In the genomic region with DNA sequence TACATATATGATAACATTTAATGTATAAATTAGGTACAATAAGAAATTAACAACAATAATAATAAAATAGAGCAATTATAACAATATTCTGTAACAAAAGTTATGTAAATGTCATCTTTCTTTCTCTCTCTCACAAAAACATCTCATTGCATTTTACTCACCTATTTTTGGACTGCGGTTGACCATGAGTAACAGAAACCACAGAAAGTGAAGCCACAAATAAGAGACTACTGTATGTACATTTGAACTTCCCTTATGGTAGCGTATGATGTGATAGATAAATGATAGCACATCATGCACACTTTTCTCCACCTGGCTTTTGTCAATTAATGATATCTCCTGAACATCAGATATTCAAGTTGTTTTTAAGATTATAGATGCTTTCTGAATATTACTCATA, we compare ENCODE assay signal across 10 cellular contexts.
DNase-seq lines count a peak whose midpoint lies in the region; ATAC-seq, FAIRE-seq and TF ChIP-seq lines count a peak whose summit lies in the region.
"Had no signal": no experiment of that assay in that cellular context is flagged by ENCODE, and none has a peak within 500 bp of the region (broad histone marks: within the 10 kb centered on the region; RNA-seq: fewer than 3 reads in every experiment).

No MANE protein-coding gene starts in this region.

- no peak for TF ChIP-seq EP300 in upper lobe of left lung (IDR thresholded peaks at IDR 0.05)

- CTCF ChIA-PET in activated CD8-positive, alpha-beta T cell treated with anti-CD3 and anti-CD28 coated beads for 36 hours (lab: Charles Lee): no interaction called here

- peak; percentile 42 for DNase-seq in GM13977 (ENCODE audit: low spot score)
- peak; percentile 53 for DNase-seq in activated CD8-positive, alpha-beta T cell treated with anti-CD3 and anti-CD28 coated beads for 36 hours
- no peak for DNase-seq in aorta
- no peak for DNase-seq in urothelium cell line (ENCODE audit: low spot score)
- no peak for DNase-seq in H7
- DNase-seq in upper lobe of left lung: no peak
- DNase-seq: occipital lobe had no signal

- H3K36me3 Mint-ChIP-seq in activated CD8-positive, alpha-beta T cell treated with anti-CD3 and anti-CD28 coated beads for 36 hours (ENCODE audit: low read depth): no peaks in the 10 kb centered on the region

- ATAC-seq in GM21381 (IDR thresholded peaks at IDR 0.05; ENCODE audit: unreplicated experiment) (peak; percentile 99), HG03442 (IDR thresholded peaks at IDR 0.05; ENCODE audit: unreplicated experiment) (peak; percentile 100), aorta (ENCODE audit: low FRiP score) (no peak), upper lobe of left lung (ENCODE audit: low FRiP score in 2 of 2) (no peak)
- peak; percentile 82 for ATAC-seq in activated CD8-positive, alpha-beta T cell treated with anti-CD3 and anti-CD28 coated beads for 36 hours

- no peaks in the 10 kb centered on the region for H3K27me3 Mint-ChIP-seq in activated CD8-positive, alpha-beta T cell treated with anti-CD3 and anti-CD28 coated beads for 36 hours

- no peak for FAIRE-seq in urothelium cell line (lab: Jason Lieb, UNC)

- peaks cover 10% of the 10 kb centered on the region for H3K4me1 Mint-ChIP-seq in activated CD8-positive, alpha-beta T cell treated with anti-CD3 and anti-CD28 coated beads for 36 hours (ENCODE audit: low read depth)

- no peak for TF ChIP-seq CTCF in GM13977 (IDR thresholded peaks at IDR 0.05; ENCODE audit: extremely low read depth, insufficient read depth, missing control alignments)
- no peak for TF ChIP-seq CTCF in activated CD8-positive, alpha-beta T cell treated with anti-CD3 and anti-CD28 coated beads for 36 hours (IDR thresholded peaks at IDR 0.05)
- TF ChIP-seq CTCF in upper lobe of left lung (IDR thresholded peaks at IDR 0.05): no peak

- H3K9me3 Mint-ChIP-seq in activated CD8-positive, alpha-beta T cell treated with anti-CD3 and anti-CD28 coated beads for 36 hours: no peaks in the 10 kb centered on the region

- in situ Hi-C loops in GM13977 (cut with MboI; ENCODE audit: low pct_unique_long_range_greater_than_20kb, low sequenced_read_pairs, unreplicated experiment): no loop called here

- H3K4me1 ChIP-seq in aorta (ENCODE audit: control insufficient read depth in 1 of 2, insufficient read depth in 2 of 2, low read length in 2 of 2) (no peaks in the 10 kb centered on the region), upper lobe of left lung (no peaks in the 10 kb centered on the region)

- no peak overlapping the region for H3K27ac Mint-ChIP-seq in activated CD8-positive, alpha-beta T cell treated with anti-CD3 and anti-CD28 coated beads for 36 hours

- H3K36me3 ChIP-seq in aorta (ENCODE audit: control insufficient read depth in 1 of 2, insufficient read depth in 2 of 2, low read length in 1 of 2) (no peaks in the 10 kb centered on the region), H7 (replicated peaks; ENCODE audit: control insufficient read depth, insufficient read depth, low read length) (no peaks in the 10 kb centered on the region), upper lobe of left lung (no peaks in the 10 kb centered on the region)

- POLR2A ChIA-PET in activated CD8-positive, alpha-beta T cell treated with anti-CD3 and anti-CD28 coated beads for 36 hours (lab: Charles Lee): no interaction called here

- TF ChIP-seq POLR2A in upper lobe of left lung (IDR thresholded peaks at IDR 0.05): no peak

- H3K4me3 ChIP-seq in aorta (ENCODE audit: low read length in 2 of 2) (no peak overlapping the region), H7 (ENCODE audit: insufficient read depth, low read depth, low read length) (no peak overlapping the region), upper lobe of left lung (no peak overlapping the region)

- H3K27me3 ChIP-seq in aorta (ENCODE audit: control insufficient read depth in 1 of 2, insufficient read depth in 2 of 2, low read length in 1 of 2): no peaks in the 10 kb centered on the region
- no peaks in the 10 kb centered on the region; the same call in 1 of the 2 replicates for H3K27me3 ChIP-seq in H7 (ENCODE audit: control insufficient read depth, insufficient read depth, low read length)
- no peaks in the 10 kb centered on the region for H3K27me3 ChIP-seq in upper lobe of left lung

- H3K27ac ChIP-seq in aorta (ENCODE audit: low read depth in 1 of 2, low read length in 2 of 2) (no peak overlapping the region), upper lobe of left lung (no peak overlapping the region)
- H3K27ac ChIP-seq: epithelial cell of prostate had no signal

- intact Hi-C loops in activated CD8-positive, alpha-beta T cell treated with anti-CD3 and anti-CD28 coated beads for 36 hours (cut with micrococcal nuclease): no loop called here
- intact Hi-C loops in aorta (cut with DNase I): no loop called here

- 84 to 95% methylated on average over 2 of the region's 2 CpGs for WGBS in aorta, 2 donors
- WGBS in upper lobe of left lung, 2 donors: 65 to 69% methylated on average over 2 of the region's 2 CpGs

- H3K9me3 ChIP-seq in aorta (ENCODE audit: control insufficient read depth, low read length) (no peaks in the 10 kb centered on the region), upper lobe of left lung (no peaks in the 10 kb centered on the region)

- H3K4me3 Mint-ChIP-seq in activated CD8-positive, alpha-beta T cell treated with anti-CD3 and anti-CD28 coated beads for 36 hours: no peak overlapping the region

Comparison
In these comparisons a context has a peak if more than half of its experiments do, and no peak if none do; other contexts are left out.
1. DNase-seq: peak in GM13977 (single experiment) and activated CD8-positive, alpha-beta T cell treated with anti-CD3 and anti-CD28 coated beads for 36 hours (single experiment); none in aorta (0 of 2), urothelium cell line (single experiment), H7 (single experiment) and upper lobe of left lung (0 of 2).
2. ATAC-seq: peak in GM21381 (single experiment), HG03442 (single experiment) and activated CD8-positive, alpha-beta T cell treated with anti-CD3 and anti-CD28 coated beads for 36 hours (single experiment); none in aorta (single experiment) and upper lobe of left lung (0 of 2).